Comparison of ENCODE assay signal across 10 cellular contexts in the genomic region with DNA sequence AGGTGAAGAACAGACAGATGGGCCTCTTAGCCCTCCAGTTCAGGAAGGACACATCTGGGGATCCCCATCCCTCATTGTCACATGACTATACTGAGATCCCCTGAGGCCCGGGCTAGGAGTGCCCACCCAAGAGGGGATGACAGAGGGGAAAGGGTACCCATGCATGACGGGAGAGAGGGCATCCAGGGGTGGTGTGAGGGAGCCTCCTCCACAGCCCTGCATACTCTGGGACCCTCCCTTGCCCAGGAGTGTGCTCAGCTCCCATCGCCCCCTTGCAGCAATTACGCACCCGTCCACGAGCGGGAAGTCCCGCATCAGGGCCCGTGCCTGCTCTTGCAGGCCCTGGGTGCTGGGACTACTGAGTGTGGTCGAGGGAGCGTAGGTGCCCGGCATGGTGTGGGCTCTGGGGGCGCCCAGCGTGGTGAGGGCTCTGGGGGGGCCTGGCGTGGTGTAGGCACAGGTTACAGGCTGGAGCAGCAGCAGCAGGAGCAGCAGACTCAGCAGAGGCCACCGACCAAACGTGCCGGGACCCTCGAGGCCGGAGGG. TPM values are rescaled to one million over a fixed set of nuclear protein-coding genes. Genes with fewer than 3 reads are reported as not detected.
DNase-seq lines count a peak whose midpoint lies in the region; ATAC-seq and TF ChIP-seq lines count a peak whose summit lies in the region.
"Had no signal": no experiment of that assay in that cellular context is flagged by ENCODE, and none has a peak within 500 bp of the region (broad histone marks: within the 10 kb centered on the region; RNA-seq: fewer than 3 reads in every experiment).

No MANE protein-coding gene starts in this region.

- peak; percentile 70 for DNase-seq in Right ventricle myocardium inferior (ENCODE audit: missing footprints)
- DNase-seq in right atrium auricular region (ENCODE audit: low spot score) = no peak
- no peak for DNase-seq in activated T-helper 1 cell treated with anti-CD3 and anti-CD28 coated beads, Interleukin-12 subunit alpha, Interleukin-12 subunit beta, Interleukin-2, Interleukin-4 antibody, amounts not matched to agents 30 ng/mL and 10 ng/mL and 1 ng/mL, durations not matched to agents 14 hours and 24 hours and 36 hours (ENCODE audit: low spot score)
- no peak for DNase-seq in lower lobe of right lung
- DNase-seq in COLO829 (ENCODE audit: low spot score) = no peak
- no peak for DNase-seq in HUDEP-2 (lab: John Stamatoyannopoulos, UW; ENCODE audit: unreplicated experiment in 76 of 76)
- DNase-seq in MV-4-11 (lab: John Stamatoyannopoulos, UW) = no peak
- DNase-seq in T1000 (lab: John Stamatoyannopoulos, UW) = no peak

- no peaks in the 10 kb centered on the region for H3K36me3 Mint-ChIP-seq in activated T-helper 1 cell treated with anti-CD3 and anti-CD28 coated beads, Interleukin-12 subunit alpha, Interleukin-12 subunit beta, Interleukin-2, Interleukin-4 antibody, amounts not matched to agents 30 ng/mL and 10 ng/mL and 1 ng/mL, durations not matched to agents 14 hours and 24 hours and 36 hours (ENCODE audit: low read depth)
- H3K36me3 Mint-ChIP-seq: brain had no signal

- H3K4me1 ChIP-seq in right atrium auricular region (peaks cover 0 to 13% of the 10 kb centered on the region in 2 donors), lower lobe of right lung (peaks cover 27% of the 10 kb centered on the region)

- H3K27ac Mint-ChIP-seq in activated T-helper 1 cell treated with anti-CD3 and anti-CD28 coated beads, Interleukin-12 subunit alpha, Interleukin-12 subunit beta, Interleukin-2, Interleukin-4 antibody, amounts not matched to agents 30 ng/mL and 10 ng/mL and 1 ng/mL, durations not matched to agents 14 hours and 24 hours and 36 hours = peak overlapping the region; percentile 48
- H3K27ac Mint-ChIP-seq: brain had no signal

- intact Hi-C loops in Right ventricle myocardium inferior (cut with DNase I) (loop anchor here (2.0 kb wide), 2 partner anchors 48 to 236 kb away; no protein-coding TSS in a partner anchor), lower lobe of right lung (cut with DNase I) (no loop called here)
- intact Hi-C loops in activated T-helper 1 cell treated with anti-CD3 and anti-CD28 coated beads, Interleukin-12 subunit alpha, Interleukin-12 subunit beta, Interleukin-2, Interleukin-4 antibody, amounts not matched to agents 30 ng/mL and 10 ng/mL and 1 ng/mL, durations not matched to agents 14 hours and 24 hours and 36 hours (cut with micrococcal nuclease) = loop anchor here (1.0 kb wide), 6 partner anchors 8 to 237 kb away; a partner anchor contains a TSS

- TF ChIP-seq CTCF in right atrium auricular region (IDR thresholded peaks at IDR 0.05) (no peak), lower lobe of right lung (IDR thresholded peaks at IDR 0.05) (no peak)

- H3K27ac ChIP-seq in right atrium auricular region (peak overlapping the region in 1 of 2 donors; percentile 79), lower lobe of right lung (peak overlapping the region; percentile 90)
- H3K27ac ChIP-seq: C4-2B had no signal

- H3K36me3 ChIP-seq in right atrium auricular region (no peaks in the 10 kb centered on the region), lower lobe of right lung (no peaks in the 10 kb centered on the region)

- no peaks in the 10 kb centered on the region for H3K9me3 ChIP-seq in right atrium auricular region
- H3K9me3 ChIP-seq in lower lobe of right lung = no peaks in the 10 kb centered on the region

- H3K27me3 ChIP-seq in right atrium auricular region (no peaks in the 10 kb centered on the region), lower lobe of right lung (ENCODE audit: low read depth) (no peaks in the 10 kb centered on the region)

- no peaks in the 10 kb centered on the region for H3K27me3 Mint-ChIP-seq in activated T-helper 1 cell treated with anti-CD3 and anti-CD28 coated beads, Interleukin-12 subunit alpha, Interleukin-12 subunit beta, Interleukin-2, Interleukin-4 antibody, amounts not matched to agents 30 ng/mL and 10 ng/mL and 1 ng/mL, durations not matched to agents 14 hours and 24 hours and 36 hours (ENCODE audit: insufficient read depth)

- no peak overlapping the region for H3K4me3 Mint-ChIP-seq in activated T-helper 1 cell treated with anti-CD3 and anti-CD28 coated beads, Interleukin-12 subunit alpha, Interleukin-12 subunit beta, Interleukin-2, Interleukin-4 antibody, amounts not matched to agents 30 ng/mL and 10 ng/mL and 1 ng/mL, durations not matched to agents 14 hours and 24 hours and 36 hours

- H3K4me1 Mint-ChIP-seq in activated T-helper 1 cell treated with anti-CD3 and anti-CD28 coated beads, Interleukin-12 subunit alpha, Interleukin-12 subunit beta, Interleukin-2, Interleukin-4 antibody, amounts not matched to agents 30 ng/mL and 10 ng/mL and 1 ng/mL, durations not matched to agents 14 hours and 24 hours and 36 hours (ENCODE audit: low read depth) = peaks cover 22% of the 10 kb centered on the region

- no peaks in the 10 kb centered on the region for H3K9me3 Mint-ChIP-seq in activated T-helper 1 cell treated with anti-CD3 and anti-CD28 coated beads, Interleukin-12 subunit alpha, Interleukin-12 subunit beta, Interleukin-2, Interleukin-4 antibody, amounts not matched to agents 30 ng/mL and 10 ng/mL and 1 ng/mL, durations not matched to agents 14 hours and 24 hours and 36 hours
- H3K9me3 Mint-ChIP-seq: brain had no signal

- H3K4me3 ChIP-seq in right atrium auricular region (peak overlapping the region in 1 of 2 donors; percentile 44), lower lobe of right lung (peak overlapping the region; percentile 49)

- ATAC-seq in Right ventricle myocardium inferior = no peak
- ATAC-seq in lower lobe of right lung = peak in 1 of 2 donors; percentile 1

RNA-seq across cellular contexts. Expression of a gene that starts 6.5 kb away (rescaled TPM):
- 0.87 TPM for total RNA-seq in Right ventricle myocardium inferior
- total RNA-seq in right atrium auricular region = 1 to 10 TPM in 1 of 2 donors, under 1 TPM in 1; 0.85 to 1.6 TPM
- total RNA-seq in activated T-helper 1 cell treated with anti-CD3 and anti-CD28 coated beads, Interleukin-12 subunit alpha, Interleukin-12 subunit beta, Interleukin-2, Interleukin-4 antibody, amounts not matched to agents 30 ng/mL and 10 ng/mL and 1 ng/mL, durations not matched to agents 14 hours and 24 hours and 36 hours = 2.4 and 2.6 TPM in 2 replicates
- 29.5 TPM for total RNA-seq in lower lobe of right lung

RNA-seq across cellular contexts. Expression of a gene that starts 12.4 kb away (rescaled TPM):
- total RNA-seq in Right ventricle myocardium inferior (not detected), right atrium auricular region (not detected), lower lobe of right lung (0.18 TPM)
- not detected in 2 replicates for total RNA-seq in activated T-helper 1 cell treated with anti-CD3 and anti-CD28 coated beads, Interleukin-12 subunit alpha, Interleukin-12 subunit beta, Interleukin-2, Interleukin-4 antibody, amounts not matched to agents 30 ng/mL and 10 ng/mL and 1 ng/mL, durations not matched to agents 14 hours and 24 hours and 36 hours

RNA-seq across cellular contexts. Expression of a gene that starts 23.0 kb away (rescaled TPM):
- total RNA-seq in Right ventricle myocardium inferior = not detected
- not detected for total RNA-seq in right atrium auricular region
- not detected in 2 replicates for total RNA-seq in activated T-helper 1 cell treated with anti-CD3 and anti-CD28 coated beads, Interleukin-12 subunit alpha, Interleukin-12 subunit beta, Interleukin-2, Interleukin-4 antibody, amounts not matched to agents 30 ng/mL and 10 ng/mL and 1 ng/mL, durations not matched to agents 14 hours and 24 hours and 36 hours
- total RNA-seq in lower lobe of right lung = not detected

RNA-seq across cellular contexts. Expression of a gene that starts 24.3 kb away (rescaled TPM):
- total RNA-seq in Right ventricle myocardium inferior = 97.5 TPM
- total RNA-seq in right atrium auricular region = 10 to 100 TPM; 39.5 to 85.9 TPM
- 40.0 and 43.1 TPM in 2 replicates for total RNA-seq in activated T-helper 1 cell treated with anti-CD3 and anti-CD28 coated beads, Interleukin-12 subunit alpha, Interleukin-12 subunit beta, Interleukin-2, Interleukin-4 antibody, amounts not matched to agents 30 ng/mL and 10 ng/mL and 1 ng/mL, durations not matched to agents 14 hours and 24 hours and 36 hours
- total RNA-seq in lower lobe of right lung = 80.3 TPM

RNA-seq across cellular contexts. Expression of a gene that starts 30.3 kb away (rescaled TPM):
- 7.5 TPM for total RNA-seq in Right ventricle myocardium inferior
- total RNA-seq in right atrium auricular region = 1 to 10 TPM; 4.3 to 4.8 TPM
- 28.2 and 28.4 TPM in 2 replicates for total RNA-seq in activated T-helper 1 cell treated with anti-CD3 and anti-CD28 coated beads, Interleukin-12 subunit alpha, Interleukin-12 subunit beta, Interleukin-2, Interleukin-4 antibody, amounts not matched to agents 30 ng/mL and 10 ng/mL and 1 ng/mL, durations not matched to agents 14 hours and 24 hours and 36 hours
- total RNA-seq in lower lobe of right lung = 9.9 TPM
